Comparison of ENCODE assay signal across 8 cellular contexts in genomic region chr6:32195902-32196681, GRCh38. TPM values are rescaled to one million over a fixed set of nuclear protein-coding genes. Genes with fewer than 3 reads are reported as not detected.
DNase-seq lines count a peak whose midpoint lies in the region; ATAC-seq and TF ChIP-seq lines count a peak whose summit lies in the region.

No MANE protein-coding gene starts in this region.

- H3K27ac Mint-ChIP-seq in IgD-negative memory B cell: peak overlapping the region; percentile 96 to 100 (median 99)
- peak overlapping the region; percentile 98 for H3K27ac Mint-ChIP-seq in activated naive CD4-positive, alpha-beta T cell treated with anti-CD3 and anti-CD28 coated beads, Interleukin-2, amount 50 U/mL, for 24 hours

- TF ChIP-seq CTCF in neutrophil (IDR thresholded peaks at IDR 0.05) (no peak), upper lobe of left lung (IDR thresholded peaks at IDR 0.05) (peak in 3 of 6 experiments; percentile 8 to 26 (median 22))

- H3K27ac ChIP-seq in neutrophil (peak overlapping the region; percentile 95), upper lobe of left lung (peak overlapping the region; percentile 97 to 100 (median 98))

- peaks cover 3% of the 10 kb centered on the region for H3K36me3 Mint-ChIP-seq in IgD-negative memory B cell
- peaks cover 3% of the 10 kb centered on the region for H3K36me3 Mint-ChIP-seq in activated naive CD4-positive, alpha-beta T cell treated with anti-CD3 and anti-CD28 coated beads, Interleukin-2, amount 50 U/mL, for 24 hours

- H3K4me1 Mint-ChIP-seq in IgD-negative memory B cell: peaks cover 21 to 24% (median 22%) of the 10 kb centered on the region in 3 donors
- H3K4me1 Mint-ChIP-seq in activated naive CD4-positive, alpha-beta T cell treated with anti-CD3 and anti-CD28 coated beads, Interleukin-2, amount 50 U/mL, for 24 hours: peaks cover 47% of the 10 kb centered on the region

- H3K9me3 ChIP-seq in neutrophil (no peaks in the 10 kb centered on the region), upper lobe of left lung (no peaks in the 10 kb centered on the region)

- 0% methylated on average over 17 to 51 of the region's 58 CpGs for WGBS in upper lobe of left lung, 2 donors

- H3K4me3 ChIP-seq in neutrophil (ENCODE audit: low read depth in 1 of 2, low read length in 1 of 2) (peak overlapping the region; percentile 84 to 96), upper lobe of left lung (peak overlapping the region; percentile 63 to 65 (median 64))

- H3K27me3 ChIP-seq in neutrophil (peaks cover 7% of the 10 kb centered on the region), upper lobe of left lung (no peaks in the 10 kb centered on the region)

- peak in 2 of 4 donors; percentile 26 to 88 for TF ChIP-seq EP300 in upper lobe of left lung (IDR thresholded peaks at IDR 0.05)

- H3K4me1 ChIP-seq in neutrophil (ENCODE audit: control insufficient read depth in 1 of 2, insufficient read depth in 1 of 2, low read depth in 1 of 2, low read length in 1 of 2) (peaks cover 43 to 51% of the 10 kb centered on the region in 2 experiments), upper lobe of left lung (peaks cover 43 to 55% (median 49%) of the 10 kb centered on the region in 4 donors)

- H3K4me3 Mint-ChIP-seq in IgD-negative memory B cell: peak overlapping the region; percentile 92 to 99 (median 98)
- H3K4me3 Mint-ChIP-seq in activated naive CD4-positive, alpha-beta T cell treated with anti-CD3 and anti-CD28 coated beads, Interleukin-2, amount 50 U/mL, for 24 hours: peak overlapping the region; percentile 95

- H3K9me3 Mint-ChIP-seq in IgD-negative memory B cell: no peaks in the 10 kb centered on the region
- H3K9me3 Mint-ChIP-seq in activated naive CD4-positive, alpha-beta T cell treated with anti-CD3 and anti-CD28 coated beads, Interleukin-2, amount 50 U/mL, for 24 hours: no peaks in the 10 kb centered on the region

- no peaks in the 10 kb centered on the region for H3K27me3 Mint-ChIP-seq in IgD-negative memory B cell
- no peaks in the 10 kb centered on the region for H3K27me3 Mint-ChIP-seq in activated naive CD4-positive, alpha-beta T cell treated with anti-CD3 and anti-CD28 coated beads, Interleukin-2, amount 50 U/mL, for 24 hours

- TF ChIP-seq POLR2A in upper lobe of left lung (IDR thresholded peaks at IDR 0.05): peak; percentile 48 to 98 (median 97)

- H3K36me3 ChIP-seq in neutrophil (peaks cover 3% of the 10 kb centered on the region), upper lobe of left lung (peaks cover 0 to 25% (median 1%) of the 10 kb centered on the region in 4 donors)

- ATAC-seq in GM21529 (IDR thresholded peaks at IDR 0.05; ENCODE audit: unreplicated experiment) (peak; percentile 71), upper lobe of left lung (ENCODE audit: low FRiP score in 2 of 2) (peak; percentile 47 to 50)

- DNase-seq in EL (peak; percentile 82), RKO (ENCODE audit: low spot score) (peak; percentile 76), glomerular endothelial cell (ENCODE audit: extremely low read depth, low read depth, low spot score) (peak; percentile 82), upper lobe of left lung (peak; percentile 89 to 93)

RNA-seq across cellular contexts. Expression of gene GPSM3, which starts 3.6 kb away (rescaled TPM):
- 156 TPM for polyA plus RNA-seq in IgD-negative memory B cell
- 15.5 and 21.8 TPM in 2 replicates for total RNA-seq in glomerular endothelial cell
- total RNA-seq in upper lobe of left lung: 10 to 100 TPM; 18.9 to 80.4 (median 30.6) TPM

RNA-seq across cellular contexts. Expression of gene PBX2, which starts 6.1 kb away (rescaled TPM):
- 3.3 TPM for polyA plus RNA-seq in IgD-negative memory B cell
- total RNA-seq in glomerular endothelial cell (38.3 and 72.2 TPM in 2 replicates), upper lobe of left lung (100 to 1,000 TPM in 1 of 6 donors, 10 to 100 TPM in 5; 78.6 to 147 (median 93.4) TPM)

RNA-seq across cellular contexts. Expression of gene AGER, which starts 12.0 kb away (rescaled TPM):
- polyA plus RNA-seq in IgD-negative memory B cell: 0.58 TPM
- 0.19 and 6.1 TPM in 2 replicates for total RNA-seq in glomerular endothelial cell
- 1,000 to 10,000 TPM in 5 of 6 donors, 100 to 1,000 TPM in 1; 543 to 2,806 (median 1,294) TPM for total RNA-seq in upper lobe of left lung

RNA-seq across cellular contexts. Expression of gene RNF5, which starts 17.9 kb away (rescaled TPM):
- 88.8 TPM for polyA plus RNA-seq in IgD-negative memory B cell
- total RNA-seq in glomerular endothelial cell: 72.6 and 88.0 TPM in 2 replicates
- total RNA-seq in upper lobe of left lung: 10 to 100 TPM; 23.0 to 73.6 (median 59.1) TPM

RNA-seq across cellular contexts. Expression of gene AGPAT1, which starts 20.2 kb away (rescaled TPM):
- polyA plus RNA-seq in IgD-negative memory B cell: 17.2 TPM
- total RNA-seq in glomerular endothelial cell (58.8 and 60.7 TPM in 2 replicates), upper lobe of left lung (10 to 100 TPM; 25.9 to 54.5 (median 32.6) TPM)

Comparison
In these comparisons a context has a peak if more than half of its experiments do, and no peak if none do; other contexts are left out.
1. Peak in every context shown above with its lines: DNase-seq, ATAC-seq, H3K4me3 ChIP-seq and H3K27ac ChIP-seq.
2. RNA of gene AGER, which starts 12.0 kb away (total RNA-seq): 543 to 2,806 TPM in upper lobe of left lung; 0.19 to 6.1 TPM in glomerular endothelial cell; every median in the first group is over 10 times any median in the second.